ENCODE assay signal across 9 cellular contexts in the genomic region with DNA sequence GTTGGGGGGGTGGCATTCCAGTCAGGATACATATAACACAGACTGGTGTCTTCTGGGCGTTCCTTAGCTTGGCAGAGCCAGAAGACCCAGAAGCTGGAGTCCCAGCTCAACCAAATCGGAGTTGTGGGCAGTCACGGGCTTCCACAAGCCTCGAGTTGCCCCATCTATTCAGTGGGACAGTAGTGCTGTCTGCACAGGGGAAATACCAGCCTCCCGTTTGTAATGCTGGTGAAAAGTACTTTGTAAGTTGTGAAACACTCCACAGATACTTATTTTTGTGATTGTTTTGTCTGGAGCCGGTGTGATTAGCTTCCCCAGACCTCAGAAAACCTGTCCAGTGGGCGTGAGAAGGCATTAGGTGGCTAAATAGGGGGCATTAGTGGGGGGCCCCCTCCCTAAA. TPM values are rescaled to one million over a fixed set of nuclear protein-coding genes. Genes with fewer than 3 reads are reported as not detected.
DNase-seq lines count a peak whose midpoint lies in the region; ATAC-seq and TF ChIP-seq lines count a peak whose summit lies in the region.
"Had no signal": no experiment of that assay in that cellular context is flagged by ENCODE, and none has a peak within 500 bp of the region (broad histone marks: within the 10 kb centered on the region; RNA-seq: fewer than 3 reads in every experiment).

No MANE protein-coding gene starts in this region.

- no peaks in the 10 kb centered on the region for H4K20me1 ChIP-seq in neural cell (ENCODE audit: insufficient read depth)

- peak overlapping the region; percentile 29 for H3K4me3 ChIP-seq in GM06990 (replicated peaks; ENCODE audit: low read depth, low read length)
- H3K4me3 ChIP-seq in ascending aorta, result peak overlapping the region; percentile 35 to 57
- peak overlapping the region; percentile 21 for H3K4me3 ChIP-seq in neural cell (ENCODE audit: low read length)

- no peak overlapping the region for H2AFZ ChIP-seq in neural cell (ENCODE audit: low read depth, low read length)

- ATAC-seq in HG03108 (IDR thresholded peaks at IDR 0.05; ENCODE audit: unreplicated experiment), result peak; percentile 19
- ATAC-seq in GM19467 (IDR thresholded peaks at IDR 0.05; ENCODE audit: unreplicated experiment), result no peak
- ATAC-seq in HG02588 (IDR thresholded peaks at IDR 0.05; ENCODE audit: unreplicated experiment), result no peak
- ATAC-seq: HCT116 had no signal

- TF ChIP-seq EP300 in neural cell (conservative IDR thresholded peaks at IDR 0.05; ENCODE audit: poor library complexity, severe bottlenecking), result no peak

- no peak for TF ChIP-seq CTCF in GM06990 (IDR thresholded peaks at IDR 0.05; ENCODE audit: insufficient read depth, low read length, poor library complexity, severe bottlenecking)
- no peak for TF ChIP-seq CTCF in ascending aorta (IDR thresholded peaks at IDR 0.05)
- TF ChIP-seq CTCF in neural cell (IDR thresholded peaks at IDR 0.05; ENCODE audit: poor library complexity, severe bottlenecking), result no peak

- H3K27me3 ChIP-seq in GM06990 (replicated peaks; ENCODE audit: control insufficient read depth, insufficient read depth, low read length) (no peaks in the 10 kb centered on the region), ascending aorta (no peaks in the 10 kb centered on the region), neural cell (ENCODE audit: insufficient read depth, low read depth, low read length) (no peaks in the 10 kb centered on the region)

- DNase-seq in GM06990 (ENCODE audit: extremely low read depth, insufficient read length) (no peak), ascending aorta (ENCODE audit: low spot score in 2 of 2) (no peak), iPS-NIHi11 (ENCODE audit: low spot score) (no peak), DMS 273 (lab: John Stamatoyannopoulos, UW; ENCODE audit: unreplicated experiment) (no peak)

- H3K9me3 ChIP-seq in ascending aorta (no peaks in the 10 kb centered on the region), neural cell (ENCODE audit: low read length) (no peaks in the 10 kb centered on the region)

- no peak overlapping the region for H3K4me2 ChIP-seq in neural cell (ENCODE audit: low read length)

- intact Hi-C loops in ascending aorta (cut with DNase I), result no loop called here

- H3K4me1 ChIP-seq in ascending aorta, result peaks cover 9 to 21% of the 10 kb centered on the region in 2 donors

- peaks cover 3% of the 10 kb centered on the region for H3K79me2 ChIP-seq in neural cell (replicated peaks; ENCODE audit: insufficient read depth, low read length)

- no peaks in the 10 kb centered on the region for H3K9me2 ChIP-seq in neural cell (ENCODE audit: insufficient read depth, low read length)

- no peaks in the 10 kb centered on the region for H3F3A ChIP-seq in neural cell (ENCODE audit: insufficient read depth, low read length, poor library complexity, severe bottlenecking)

- no peak for TF ChIP-seq RAD21 in neural cell (conservative IDR thresholded peaks at IDR 0.05)

- H3K9ac ChIP-seq in neural cell (ENCODE audit: low read length), result peak overlapping the region; percentile 39

- H3K36me3 ChIP-seq in GM06990 (ENCODE audit: control insufficient read depth, insufficient read depth, low read length) (peaks cover 2% of the 10 kb centered on the region), ascending aorta (no peaks in the 10 kb centered on the region), neural cell (ENCODE audit: insufficient read depth, low read length) (no peaks in the 10 kb centered on the region)

- H3K27ac ChIP-seq in ascending aorta (peak overlapping the region; percentile 74 to 82), neural cell (ENCODE audit: low read length) (no peak overlapping the region)

TF ChIP-seq in neural cell, 6 proteins besides CTCF, POLR2A, EP300 and RAD21:
- TF ChIP-seq, protein P1, sequence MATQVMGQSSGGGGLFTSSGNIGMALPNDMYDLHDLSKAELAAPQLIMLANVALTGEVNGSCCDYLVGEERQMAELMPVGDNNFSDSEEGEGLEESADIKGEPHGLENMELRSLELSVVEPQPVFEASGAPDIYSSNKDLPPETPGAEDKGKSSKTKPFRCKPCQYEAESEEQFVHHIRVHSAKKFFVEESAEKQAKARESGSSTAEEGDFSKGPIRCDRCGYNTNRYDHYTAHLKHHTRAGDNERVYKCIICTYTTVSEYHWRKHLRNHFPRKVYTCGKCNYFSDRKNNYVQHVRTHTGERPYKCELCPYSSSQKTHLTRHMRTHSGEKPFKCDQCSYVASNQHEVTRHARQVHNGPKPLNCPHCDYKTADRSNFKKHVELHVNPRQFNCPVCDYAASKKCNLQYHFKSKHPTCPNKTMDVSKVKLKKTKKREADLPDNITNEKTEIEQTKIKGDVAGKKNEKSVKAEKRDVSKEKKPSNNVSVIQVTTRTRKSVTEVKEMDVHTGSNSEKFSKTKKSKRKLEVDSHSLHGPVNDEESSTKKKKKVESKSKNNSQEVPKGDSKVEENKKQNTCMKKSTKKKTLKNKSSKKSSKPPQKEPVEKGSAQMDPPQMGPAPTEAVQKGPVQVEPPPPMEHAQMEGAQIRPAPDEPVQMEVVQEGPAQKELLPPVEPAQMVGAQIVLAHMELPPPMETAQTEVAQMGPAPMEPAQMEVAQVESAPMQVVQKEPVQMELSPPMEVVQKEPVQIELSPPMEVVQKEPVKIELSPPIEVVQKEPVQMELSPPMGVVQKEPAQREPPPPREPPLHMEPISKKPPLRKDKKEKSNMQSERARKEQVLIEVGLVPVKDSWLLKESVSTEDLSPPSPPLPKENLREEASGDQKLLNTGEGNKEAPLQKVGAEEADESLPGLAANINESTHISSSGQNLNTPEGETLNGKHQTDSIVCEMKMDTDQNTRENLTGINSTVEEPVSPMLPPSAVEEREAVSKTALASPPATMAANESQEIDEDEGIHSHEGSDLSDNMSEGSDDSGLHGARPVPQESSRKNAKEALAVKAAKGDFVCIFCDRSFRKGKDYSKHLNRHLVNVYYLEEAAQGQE (IDR thresholded peaks at IDR 0.05; ENCODE audit: borderline replicate concordance), result no peak
- TF ChIP-seq TAF1 (IDR thresholded peaks at IDR 0.05; ENCODE audit: low read depth), result no peak
- no peak for TF ChIP-seq MXI1 (conservative IDR thresholded peaks at IDR 0.05; ENCODE audit: poor library complexity, severe bottlenecking)
- TF ChIP-seq POLR2AphosphoS5 (IDR thresholded peaks at IDR 0.05), result no peak
- no peak for TF ChIP-seq EZH2 (IDR thresholded peaks at IDR 0.05; ENCODE audit: borderline replicate concordance, insufficient read depth, low read length, poor library complexity, severe bottlenecking)
- TF ChIP-seq SMC3 (conservative IDR thresholded peaks at IDR 0.05; ENCODE audit: poor library complexity), result no peak

RNA-seq across cellular contexts. Expression of a gene that starts 13.6 kb away (rescaled TPM):
- 123 TPM for total RNA-seq in ascending aorta
- 55.7 and 91.0 TPM in 2 replicates for polyA plus RNA-seq in neural cell
- 62.5 and 66.7 TPM in 2 replicates for polyA minus RNA-seq in neural cell

RNA-seq across cellular contexts. Expression of a gene that starts 20.6 kb away (rescaled TPM):
- total RNA-seq in ascending aorta, result 93.3 TPM
- polyA plus RNA-seq in neural cell, result 90.3 and 120 TPM in 2 replicates
- polyA minus RNA-seq in neural cell, result 34.3 and 38.1 TPM in 2 replicates

RNA-seq across cellular contexts. Expression of a gene that starts 30.7 kb away (rescaled TPM):
- total RNA-seq in ascending aorta, result not detected
- polyA plus RNA-seq in neural cell, result 8.2 and 11.6 TPM in 2 replicates
- polyA minus RNA-seq in neural cell, result 18.4 and 24.1 TPM in 2 replicates
